ENCODE assay signal across 16 cellular contexts in genomic region chr10:132355297-132355696, GRCh38. TPM values are rescaled to one million over a fixed set of nuclear protein-coding genes. Genes with fewer than 3 reads are reported as not detected.
DNase-seq lines count a peak whose midpoint lies in the region; ATAC-seq and TF ChIP-seq lines count a peak whose summit lies in the region.
"Had no signal": no experiment of that assay in that cellular context is flagged by ENCODE, and none has a peak within 500 bp of the region (broad histone marks: within the 10 kb centered on the region; RNA-seq: fewer than 3 reads in every experiment).

No MANE protein-coding gene starts in this region.

- H3K4me3 ChIP-seq in neural progenitor cell (no peak overlapping the region), spleen (no peak overlapping the region)
- H3K4me3 ChIP-seq: BLaER1 treated with 17β-estradiol and CSF1 and Interleukin-3, amounts not matched to agents 10 nM and 100 nM; HAP-1 had no signal

- no peak for ATAC-seq in GM19023 (IDR thresholded peaks at IDR 0.05; ENCODE audit: unreplicated experiment)
- no peak for ATAC-seq in GM21528 (IDR thresholded peaks at IDR 0.05; ENCODE audit: low FRiP score, unreplicated experiment)

- DNase-seq in CD14-positive monocyte (ENCODE audit: low spot score) (peak; percentile 44), neural progenitor cell (ENCODE audit: low spot score) (no peak), spleen (peak; percentile 67), DMS153 (lab: John Stamatoyannopoulos, UW) (no peak)
- DNase-seq in activated T-helper 2 cell treated with anti-CD3 and anti-CD28 coated beads, Interferon-gamma antibody, Interleukin-2, Interleukin-4, amounts not matched to agents 10 μg/mL and 5 μg/mL and 100 μg/mL, durations not matched to agents 14 hours and 24 hours and 36 hours (ENCODE audit: low spot score) = no peak
- DNase-seq: ACHN; CD4-positive, alpha-beta T cell; DMS79 treated with DMSO at 0.1 percent for 48 hours; EL; GOT3; IMR-90 had no signal

- H3K9me3 ChIP-seq in neural progenitor cell (ENCODE audit: low read depth) = no peaks in the 10 kb centered on the region
- H3K9me3 ChIP-seq in spleen = no peaks in the 10 kb centered on the region
- H3K9me3 ChIP-seq: BLaER1 treated with 17β-estradiol and CSF1 and Interleukin-3, amounts not matched to agents 10 nM and 100 nM; HAP-1 had no signal

- no peak overlapping the region for H3K4me3 Mint-ChIP-seq in CD14-positive monocyte
- no peak overlapping the region for H3K4me3 Mint-ChIP-seq in neural progenitor cell
- no peak overlapping the region for H3K4me3 Mint-ChIP-seq in activated T-helper 2 cell treated with anti-CD3 and anti-CD28 coated beads, Interferon-gamma antibody, Interleukin-2, Interleukin-4, amounts not matched to agents 10 μg/mL and 5 μg/mL and 100 μg/mL, durations not matched to agents 14 hours and 24 hours and 36 hours (ENCODE audit: low read depth)
- H3K4me3 Mint-ChIP-seq: CD4-positive, alpha-beta T cell had no signal

- H3K27me3 ChIP-seq in neural progenitor cell (no peaks in the 10 kb centered on the region), spleen (replicated peaks in 1 of 7) (no peaks in the 10 kb centered on the region)
- H3K27me3 ChIP-seq: BLaER1 treated with 17β-estradiol and CSF1 and Interleukin-3, amounts not matched to agents 10 nM and 100 nM had no signal

- H3K4me1 ChIP-seq in neural progenitor cell (no peaks in the 10 kb centered on the region), spleen (peaks cover 0 to 28% (median 6%) of the 10 kb centered on the region in 6 donors)
- H3K4me1 ChIP-seq: HAP-1 had no signal

- no peak for TF ChIP-seq POLR2A in spleen (IDR thresholded peaks at IDR 0.05)

- H3K4me2 ChIP-seq in neural progenitor cell = no peak overlapping the region

- H3K27me3 Mint-ChIP-seq in CD14-positive monocyte (ENCODE audit: low read depth in 3 of 3) (peaks cover 0 to 2% (median 0%) of the 10 kb centered on the region in 3 donors), neural progenitor cell (ENCODE audit: insufficient read depth, low read depth) (no peaks in the 10 kb centered on the region)
- no peaks in the 10 kb centered on the region for H3K27me3 Mint-ChIP-seq in activated T-helper 2 cell treated with anti-CD3 and anti-CD28 coated beads, Interferon-gamma antibody, Interleukin-2, Interleukin-4, amounts not matched to agents 10 μg/mL and 5 μg/mL and 100 μg/mL, durations not matched to agents 14 hours and 24 hours and 36 hours (ENCODE audit: low read depth)
- H3K27me3 Mint-ChIP-seq: CD4-positive, alpha-beta T cell had no signal

- peaks cover 0 to 4% (median 2%) of the 10 kb centered on the region in 7 donors for H3K9me3 Mint-ChIP-seq in CD14-positive monocyte
- H3K9me3 Mint-ChIP-seq in neural progenitor cell = peaks cover 3% of the 10 kb centered on the region
- H3K9me3 Mint-ChIP-seq in activated T-helper 2 cell treated with anti-CD3 and anti-CD28 coated beads, Interferon-gamma antibody, Interleukin-2, Interleukin-4, amounts not matched to agents 10 μg/mL and 5 μg/mL and 100 μg/mL, durations not matched to agents 14 hours and 24 hours and 36 hours = no peaks in the 10 kb centered on the region
- H3K9me3 Mint-ChIP-seq: CD4-positive, alpha-beta T cell had no signal

- no peaks in the 10 kb centered on the region for H3K36me3 ChIP-seq in neural progenitor cell
- H3K36me3 ChIP-seq in spleen = peaks cover 0 to 58% (median 2%) of the 10 kb centered on the region in 6 donors
- H3K36me3 ChIP-seq: BLaER1 treated with 17β-estradiol and CSF1 and Interleukin-3, amounts not matched to agents 10 nM and 100 nM; HAP-1 had no signal

- H3K79me2 ChIP-seq in neural progenitor cell (ENCODE audit: low read depth) = no peaks in the 10 kb centered on the region

- no peak overlapping the region for H2AFZ ChIP-seq in neural progenitor cell (replicated peaks)

- intact Hi-C loops in CD14-positive monocyte (cut with micrococcal nuclease) = no loop called here
- intact Hi-C loops in spleen (cut with DNase I; ENCODE audit: low total_unique reads) = no loop called here
- intact Hi-C loops in activated T-helper 2 cell treated with anti-CD3 and anti-CD28 coated beads, Interferon-gamma antibody, Interleukin-2, Interleukin-4, amounts not matched to agents 10 μg/mL and 5 μg/mL and 100 μg/mL, durations not matched to agents 14 hours and 24 hours and 36 hours (cut with micrococcal nuclease) = no loop called here

- H3K27ac Mint-ChIP-seq in CD14-positive monocyte (peak overlapping the region in 2 of 7 donors; percentile 10 to 41), neural progenitor cell (peak overlapping the region; percentile 53)
- no peak overlapping the region for H3K27ac Mint-ChIP-seq in activated T-helper 2 cell treated with anti-CD3 and anti-CD28 coated beads, Interferon-gamma antibody, Interleukin-2, Interleukin-4, amounts not matched to agents 10 μg/mL and 5 μg/mL and 100 μg/mL, durations not matched to agents 14 hours and 24 hours and 36 hours
- H3K27ac Mint-ChIP-seq: CD4-positive, alpha-beta T cell had no signal

- TF ChIP-seq CTCF in CD14-positive monocyte (IDR thresholded peaks at IDR 0.05) (no peak), neural progenitor cell (IDR thresholded peaks at IDR 0.05) (no peak), spleen (IDR thresholded peaks at IDR 0.05 in 8 of 11, conservative IDR thresholded peaks at IDR 0.05 in 3 of 11) (no peak)

- peak overlapping the region; percentile 0 for H3K27ac ChIP-seq in angular gyrus (ENCODE audit: low read depth, low read length)
- H3K27ac ChIP-seq in neural progenitor cell = no peak overlapping the region
- H3K27ac ChIP-seq in spleen = no peak overlapping the region
- H3K27ac ChIP-seq: BLaER1 treated with 17β-estradiol and CSF1 and Interleukin-3, amounts not matched to agents 10 nM and 100 nM had no signal

- H3F3A ChIP-seq in neural progenitor cell (ENCODE audit: low read depth) = no peaks in the 10 kb centered on the region

- H3K9ac ChIP-seq in neural progenitor cell = no peak overlapping the region
- H3K9ac ChIP-seq: BLaER1 treated with 17β-estradiol and CSF1 and Interleukin-3, amounts not matched to agents 10 nM and 100 nM had no signal

- H3K36me3 Mint-ChIP-seq in CD14-positive monocyte = peaks cover 19 to 31% of the 10 kb centered on the region in 2 donors
- peaks cover 3% of the 10 kb centered on the region for H3K36me3 Mint-ChIP-seq in neural progenitor cell
- no peaks in the 10 kb centered on the region for H3K36me3 Mint-ChIP-seq in activated T-helper 2 cell treated with anti-CD3 and anti-CD28 coated beads, Interferon-gamma antibody, Interleukin-2, Interleukin-4, amounts not matched to agents 10 μg/mL and 5 μg/mL and 100 μg/mL, durations not matched to agents 14 hours and 24 hours and 36 hours (ENCODE audit: low read depth)

- no peaks in the 10 kb centered on the region for H4K20me1 ChIP-seq in neural progenitor cell (ENCODE audit: low read depth)

- WGBS in spleen, 5 donors = 80 to 96% (median 87%) methylated on average over 12 to 17 of the region's 17 CpGs

- H3K4me1 Mint-ChIP-seq in CD14-positive monocyte (peaks cover 17% of the 10 kb centered on the region), neural progenitor cell (peaks cover 7% of the 10 kb centered on the region)
- H3K4me1 Mint-ChIP-seq in activated T-helper 2 cell treated with anti-CD3 and anti-CD28 coated beads, Interferon-gamma antibody, Interleukin-2, Interleukin-4, amounts not matched to agents 10 μg/mL and 5 μg/mL and 100 μg/mL, durations not matched to agents 14 hours and 24 hours and 36 hours (ENCODE audit: low read depth) = no peaks in the 10 kb centered on the region

RNA-seq across cellular contexts. Expression of gene LRRC27, which starts 23.3 kb away (rescaled TPM):
- 1 to 10 TPM; 3.6 TPM for polyA plus RNA-seq in CD14-positive monocyte
- 8.0 and 16.9 TPM in 2 replicates for total RNA-seq in neural progenitor cell (ENCODE audit: low replicate concordance)
- 10 to 100 TPM; 11.9 to 29.9 (median 19.4) TPM for total RNA-seq in spleen
- polyA plus RNA-seq in spleen = 10 to 100 TPM in 1 of 3 donors, 1 to 10 TPM in 2; 6.1 to 13.0 (median 8.5) TPM
- total RNA-seq in activated T-helper 2 cell treated with anti-CD3 and anti-CD28 coated beads, Interferon-gamma antibody, Interleukin-2, Interleukin-4, amounts not matched to agents 10 μg/mL and 5 μg/mL and 100 μg/mL, durations not matched to agents 14 hours and 24 hours and 36 hours = 2.8 and 3.5 TPM in 2 replicates

RNA-seq across cellular contexts. Expression of gene PWWP2B, which starts 41.7 kb away (rescaled TPM):
- polyA plus RNA-seq in CD14-positive monocyte (1 to 10 TPM; 2.4 to 2.7 TPM), spleen (10 to 100 TPM; 22.5 to 50.0 (median 27.8) TPM)
- total RNA-seq in neural progenitor cell (ENCODE audit: low replicate concordance) (0.34 and 1.5 TPM in 2 replicates), spleen (10 to 100 TPM; 24.8 to 41.7 (median 28.1) TPM)
- 3.8 TPM in 2 replicates for total RNA-seq in activated T-helper 2 cell treated with anti-CD3 and anti-CD28 coated beads, Interferon-gamma antibody, Interleukin-2, Interleukin-4, amounts not matched to agents 10 μg/mL and 5 μg/mL and 100 μg/mL, durations not matched to agents 14 hours and 24 hours and 36 hours

RNA-seq across cellular contexts. Expression of gene STK32C, which starts 47.5 kb away (rescaled TPM):
- 10 to 100 TPM; 13.6 to 18.4 TPM for polyA plus RNA-seq in CD14-positive monocyte
- 2.5 and 13.5 TPM in 2 replicates for total RNA-seq in neural progenitor cell (ENCODE audit: low replicate concordance)
- total RNA-seq in spleen = 10 to 100 TPM in 6 of 7 donors, 1 to 10 TPM in 1; 9.6 to 27.8 (median 15.4) TPM
- polyA plus RNA-seq in spleen = 10 to 100 TPM; 13.2 to 23.8 (median 16.0) TPM
- 17.3 and 18.8 TPM in 2 replicates for total RNA-seq in activated T-helper 2 cell treated with anti-CD3 and anti-CD28 coated beads, Interferon-gamma antibody, Interleukin-2, Interleukin-4, amounts not matched to agents 10 μg/mL and 5 μg/mL and 100 μg/mL, durations not matched to agents 14 hours and 24 hours and 36 hours

Comparison
In these comparisons a context has a peak if more than half of its experiments do, and no peak if none do; other contexts are left out.
1. DNase-seq: peak in CD14-positive monocyte (single experiment) and spleen (single experiment); none in neural progenitor cell (single experiment), DMS153 (single experiment) and activated T-helper 2 cell treated with anti-CD3 and anti-CD28 coated beads, Interferon-gamma antibody, Interleukin-2, Interleukin-4, amounts not matched to agents 10 μg/mL and 5 μg/mL and 100 μg/mL, durations not matched to agents 14 hours and 24 hours and 36 hours (single experiment).